In the genomic region with DNA sequence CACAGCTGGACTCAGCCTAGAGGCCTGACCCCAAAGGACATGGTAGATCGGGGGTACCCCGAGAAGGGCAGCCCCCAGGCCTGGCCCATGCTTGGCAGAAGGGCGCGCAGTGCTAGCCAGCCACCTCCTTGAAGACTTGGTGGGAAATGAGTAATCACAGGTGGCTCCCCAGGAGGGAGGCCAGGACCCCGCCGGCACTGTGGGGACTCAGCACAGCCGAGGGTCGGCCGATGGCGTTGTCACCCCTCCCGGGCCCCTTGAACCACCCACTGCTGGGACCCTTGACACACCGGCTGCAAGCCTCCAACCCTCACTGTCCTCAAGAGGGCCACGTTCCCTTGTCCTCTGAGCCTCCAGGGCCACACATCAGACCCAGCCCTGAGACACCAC, we compare ENCODE assay signal across 19 cellular contexts. TPM values are rescaled to one million over a fixed set of nuclear protein-coding genes. Genes with fewer than 3 reads are reported as not detected.
A peak's percentile ranks its signal among the peaks of the same experiment; 100 is the strongest.
DNase-seq lines count a peak whose midpoint lies in the region; ATAC-seq and TF ChIP-seq lines count a peak whose summit lies in the region.
"Had no signal": no experiment of that assay in that cellular context is flagged by ENCODE, and none has a peak within 500 bp of the region (broad histone marks: within the 10 kb centered on the region; RNA-seq: fewer than 3 reads in every experiment).

No MANE protein-coding gene starts in this region.

- H3K4me1 ChIP-seq in GM23338 (ENCODE audit: insufficient read depth): no peaks in the 10 kb centered on the region
- peaks cover 1% of the 10 kb centered on the region; the same call in 1 of the 2 replicates for H3K4me1 ChIP-seq in Panc1 (ENCODE audit: control insufficient read depth, insufficient read depth, low read length)
- no peaks in the 10 kb centered on the region for H3K4me1 ChIP-seq in neuronal stem cell (ENCODE audit: control insufficient read depth in 2 of 2, insufficient read depth in 1 of 2, low read depth in 1 of 2, low read length in 2 of 2)
- H3K4me1 ChIP-seq: BE2C had no signal

- CTCF ChIA-PET in Panc1 (lab: Charles Lee): no interaction called here

- H2AK5ac ChIP-seq in neuronal stem cell (ENCODE audit: low read depth, low read length): peak overlapping the region; percentile 83

- no peaks in the 10 kb centered on the region for H3F3A ChIP-seq in GM23338 (replicated peaks; ENCODE audit: low read depth)

- in situ Hi-C loops in Panc1 (cut with HindIII; ENCODE audit: low pct_unique_long_range_greater_than_20kb, low sequenced_read_pairs): no loop called here

- H3K23ac ChIP-seq in neuronal stem cell (ENCODE audit: low read depth, low read length, poor library complexity): no peak overlapping the region

- ATAC-seq in GM23338 (peak; percentile 62), Panc1 (peak; percentile 67), GM19455 (IDR thresholded peaks at IDR 0.05; ENCODE audit: unreplicated experiment) (no peak), GM21526 (IDR thresholded peaks at IDR 0.05; ENCODE audit: low FRiP score, unreplicated experiment) (no peak), HG02884 (IDR thresholded peaks at IDR 0.05; ENCODE audit: unreplicated experiment) (no peak)
- ATAC-seq in stimulated activated memory B cell treated with anti-CD40 and anti-IgM and Interleukin-4, amounts not matched to agents 10 μg/mL and 1 μg/mL and 100 μg/mL, for 72 hours: peak; percentile 20
- ATAC-seq: HCT116, HepG2 had no signal

- BruUV-seq in Panc1 (replicated peaks; lab: Mats Ljungman, UMichigan): no TSS peak

- no peaks in the 10 kb centered on the region for H3K27me3 ChIP-seq in GM23338 (ENCODE audit: insufficient read depth)
- no peaks in the 10 kb centered on the region for H3K27me3 ChIP-seq in Panc1 (ENCODE audit: control insufficient read depth, insufficient read depth, low read length)
- peaks cover 0 to 2% (median 0%) of the 10 kb centered on the region in 3 experiments for H3K27me3 ChIP-seq in neuronal stem cell (ENCODE audit: control insufficient read depth in 3 of 3, insufficient read depth in 3 of 3, low read depth in 1 of 3, low read length in 3 of 3)
- H3K27me3 ChIP-seq: BE2C had no signal

- POLR2A ChIA-PET in Panc1 (lab: Charles Lee): no interaction called here

- no peaks in the 10 kb centered on the region for H4K20me1 ChIP-seq in GM23338 (replicated peaks; ENCODE audit: insufficient read depth)

- no peak overlapping the region for H3K27ac Mint-ChIP-seq in GM23338
- no peak overlapping the region for H3K27ac Mint-ChIP-seq in stimulated activated memory B cell treated with anti-CD40 and anti-IgM and Interleukin-4, amounts not matched to agents 10 μg/mL and 1 μg/mL and 100 μg/mL, for 72 hours
- H3K27ac Mint-ChIP-seq: CD4-positive, alpha-beta T cell; HFFc6; IgD-negative memory B cell had no signal

- no peak overlapping the region for H2BK120ac ChIP-seq in neuronal stem cell (ENCODE audit: low read depth, low read length)

- H3K9ac ChIP-seq in neuronal stem cell (ENCODE audit: low read depth, low read length, poor library complexity): no peak overlapping the region

- peak overlapping the region; percentile 71 for H2BK15ac ChIP-seq in neuronal stem cell (ENCODE audit: low read length)

- no peak overlapping the region for H3K4me3 Mint-ChIP-seq in GM23338
- no peak overlapping the region for H3K4me3 Mint-ChIP-seq in stimulated activated memory B cell treated with anti-CD40 and anti-IgM and Interleukin-4, amounts not matched to agents 10 μg/mL and 1 μg/mL and 100 μg/mL, for 72 hours
- H3K4me3 Mint-ChIP-seq: CD4-positive, alpha-beta T cell; HFFc6; IgD-negative memory B cell had no signal

- no peaks in the 10 kb centered on the region for H3K9me3 ChIP-seq in Panc1 (ENCODE audit: control insufficient read depth, insufficient read depth, low read depth, low read length)
- peaks cover 0 to 3% of the 10 kb centered on the region in 2 donors for H3K9me3 ChIP-seq in neuronal stem cell (replicated peaks in 1 of 2; ENCODE audit: control insufficient read depth in 2 of 2, insufficient read depth in 1 of 2, low read depth in 1 of 2, low read length in 2 of 2)
- H3K9me3 ChIP-seq: BE2C had no signal

- H3K36me3 ChIP-seq in GM23338 (ENCODE audit: insufficient read depth) (no peaks in the 10 kb centered on the region), Panc1 (ENCODE audit: control insufficient read depth, insufficient read depth, low read length) (no peaks in the 10 kb centered on the region), neuronal stem cell (replicated peaks in 1 of 2; ENCODE audit: control insufficient read depth in 2 of 2, insufficient read depth in 2 of 2, low read length in 2 of 2) (no peaks in the 10 kb centered on the region)
- H3K36me3 ChIP-seq: BE2C had no signal

- TF ChIP-seq CTCF in GM23338 (conservative IDR thresholded peaks at IDR 0.05; ENCODE audit: low read depth in 2 of 2) (peak in 1 of 2 experiments; percentile 23; a peak in 1 of 4 replicates), Panc1 (IDR thresholded peaks at IDR 0.05) (no peak), foreskin fibroblast (IDR thresholded peaks at IDR 0.05; ENCODE audit: low read depth, low read length) (no peak)

- no peaks in the 10 kb centered on the region for H3K9me2 ChIP-seq in GM23338 (ENCODE audit: insufficient read depth)

- H3K4me2 ChIP-seq in GM23338 (no peak overlapping the region), neuronal stem cell (ENCODE audit: insufficient read depth, low read length, poor library complexity, severe bottlenecking) (no peak overlapping the region)

- H3K4me3 ChIP-seq in GM23338 (no peak overlapping the region), Panc1 (ENCODE audit: low read depth in 2 of 2, low read length in 2 of 2) (no peak overlapping the region), neuronal stem cell (ENCODE audit: low read length in 2 of 2) (no peak overlapping the region), foreskin fibroblast (ENCODE audit: low read depth in 1 of 2, low read length in 2 of 2) (no peak overlapping the region)

- no peaks in the 10 kb centered on the region for H3K36me3 Mint-ChIP-seq in GM23338 (ENCODE audit: low read depth)
- H3K36me3 Mint-ChIP-seq in stimulated activated memory B cell treated with anti-CD40 and anti-IgM and Interleukin-4, amounts not matched to agents 10 μg/mL and 1 μg/mL and 100 μg/mL, for 72 hours: no peaks in the 10 kb centered on the region
- H3K36me3 Mint-ChIP-seq: IgD-negative memory B cell had no signal

- peak overlapping the region; percentile 35 for H3K18ac ChIP-seq in neuronal stem cell (ENCODE audit: low read length)

- no peak overlapping the region for H2BK5ac ChIP-seq in neuronal stem cell (ENCODE audit: low read length)

- H2BK12ac ChIP-seq in neuronal stem cell (ENCODE audit: low read length): no peak overlapping the region

- no peaks in the 10 kb centered on the region for H3K4me1 Mint-ChIP-seq in GM23338
- no peaks in the 10 kb centered on the region for H3K4me1 Mint-ChIP-seq in stimulated activated memory B cell treated with anti-CD40 and anti-IgM and Interleukin-4, amounts not matched to agents 10 μg/mL and 1 μg/mL and 100 μg/mL, for 72 hours
- H3K4me1 Mint-ChIP-seq: IgD-negative memory B cell had no signal

- WGBS in neuronal stem cell (ENCODE audit: extremely low coverage in 2 of 2, insufficient read length in 2 of 2, insufficient replicate concordance in 1 of 2), 2 donors: no CpG with 5 or more reads among the region's 13 CpGs

- no peak overlapping the region for H3K4ac ChIP-seq in neuronal stem cell (ENCODE audit: low read length)

- H3K79me2 ChIP-seq in GM23338 (replicated peaks; ENCODE audit: insufficient read depth): no peaks in the 10 kb centered on the region

- peaks cover 4% of the 10 kb centered on the region for H3K27me3 Mint-ChIP-seq in GM23338 (ENCODE audit: insufficient read depth, low read depth, poor library complexity)
- peaks cover 19% of the 10 kb centered on the region for H3K27me3 Mint-ChIP-seq in stimulated activated memory B cell treated with anti-CD40 and anti-IgM and Interleukin-4, amounts not matched to agents 10 μg/mL and 1 μg/mL and 100 μg/mL, for 72 hours
- H3K27me3 Mint-ChIP-seq: IgD-negative memory B cell had no signal

- H3K9me3 Mint-ChIP-seq in GM23338: peaks cover 6% of the 10 kb centered on the region; the same call in 2 of the 3 replicates
- peaks cover 10% of the 10 kb centered on the region for H3K9me3 Mint-ChIP-seq in stimulated activated memory B cell treated with anti-CD40 and anti-IgM and Interleukin-4, amounts not matched to agents 10 μg/mL and 1 μg/mL and 100 μg/mL, for 72 hours
- H3K9me3 Mint-ChIP-seq: CD4-positive, alpha-beta T cell had no signal

- H3K79me1 ChIP-seq in neuronal stem cell (ENCODE audit: low read depth, low read length): peaks cover 3% of the 10 kb centered on the region

- H2AFZ ChIP-seq in GM23338 (no peak overlapping the region), neuronal stem cell (ENCODE audit: low read length) (no peak overlapping the region)

- no peak overlapping the region for H4K91ac ChIP-seq in neuronal stem cell (ENCODE audit: low read depth, low read length, poor library complexity)

- no peak overlapping the region for H4K8ac ChIP-seq in neuronal stem cell (ENCODE audit: low read depth, low read length)

- no peak overlapping the region for H3K27ac ChIP-seq in GM23338 (ENCODE audit: low read depth)
- no peak overlapping the region for H3K27ac ChIP-seq in Panc1 (ENCODE audit: low read length)
- H3K27ac ChIP-seq in neuronal stem cell (replicated peaks; ENCODE audit: low read length): no peak overlapping the region

- intact Hi-C loops in Panc1 (cut with micrococcal nuclease; ENCODE audit: unreplicated experiment): no loop called here

- DNase-seq in GM23338 (ENCODE audit: low spot score): no peak
- DNase-seq in Panc1 (ENCODE audit: low read depth, low spot score): no peak
- DNase-seq in neuronal stem cell (ENCODE audit: low spot score): no peak
- no peak for DNase-seq in foreskin fibroblast
- DNase-seq: ACHN; BE2C; C1 segment of cervical spinal cord; Caco-2; CD4-positive, alpha-beta T cell; H7; HFFc6; KBM-7 had no signal

- H3K14ac ChIP-seq in neuronal stem cell (ENCODE audit: low read length): no peak overlapping the region

TF ChIP-seq in GM23338, 12 proteins besides CTCF, POLR2A, EP300 and RAD21 (continues in another document):
- TF ChIP-seq NANOG (IDR thresholded peaks at IDR 0.05; ENCODE audit: borderline replicate concordance) (no peak), EZH2phosphoT487 (IDR thresholded peaks at IDR 0.05; ENCODE audit: unreplicated experiment) (no peak)

RNA-seq across cellular contexts. Expression of a gene that starts 27.7 kb away (rescaled TPM):
- total RNA-seq in GM23338 (2014; rRNA removed; shearing (Covaris generic)): 0.52 and 0.66 TPM in 2 replicates
- polyA plus RNA-seq in GM23338 (2016; fragmentation: Nextera tagmentation; extraction: Ambion mirVana): 0.07 and 0.23 TPM in 2 replicates
- total RNA-seq in Panc1 (2021; ENCODE audit: unreplicated experiment): 0.05 TPM
- not detected for polyA plus RNA-seq in Panc1 (2012; ENCODE audit: insufficient read length)
- 0.08 TPM for polyA plus RNA-seq in neuronal stem cell (2013, experiment 1 of 2)
- 0.07 TPM for polyA plus RNA-seq in neuronal stem cell (2013, experiment 2 of 2)
- total RNA-seq: Caco-2; CD4-positive, alpha-beta T cell; HepG2; HFFc6 had no signal
- polyA plus RNA-seq: HepG2, IgD-negative memory B cell had no signal

RNA-seq across cellular contexts. Expression of a gene that starts 44.6 kb away (rescaled TPM):
- total RNA-seq in GM23338 (2014; rRNA removed; shearing (Covaris generic)): 8.2 and 16.0 TPM in 2 replicates
- polyA plus RNA-seq in GM23338 (2016; fragmentation: Nextera tagmentation; extraction: Ambion mirVana): 1.8 and 1.9 TPM in 2 replicates
- 2.6 TPM for total RNA-seq in Panc1 (2021; ENCODE audit: unreplicated experiment)
- 8.2 TPM for polyA plus RNA-seq in Panc1 (2012; ENCODE audit: insufficient read length)
- 6.4 TPM for polyA plus RNA-seq in neuronal stem cell (2013, experiment 1 of 2)
- polyA plus RNA-seq in neuronal stem cell (2013, experiment 2 of 2): 6.1 TPM
- total RNA-seq: CD4-positive, alpha-beta T cell; HepG2 had no signal

Comparison
In these comparisons a context has a peak if more than half of its experiments do, and no peak if none do; other contexts are left out.
1. ATAC-seq: peak in GM23338 (single experiment), Panc1 (single experiment) and stimulated activated memory B cell treated with anti-CD40 and anti-IgM and Interleukin-4, amounts not matched to agents 10 μg/mL and 1 μg/mL and 100 μg/mL, for 72 hours (single experiment); none in GM19455 (single experiment), GM21526 (single experiment) and HG02884 (single experiment).